ENCODE assay signal across 9 cellular contexts in the genomic region with DNA sequence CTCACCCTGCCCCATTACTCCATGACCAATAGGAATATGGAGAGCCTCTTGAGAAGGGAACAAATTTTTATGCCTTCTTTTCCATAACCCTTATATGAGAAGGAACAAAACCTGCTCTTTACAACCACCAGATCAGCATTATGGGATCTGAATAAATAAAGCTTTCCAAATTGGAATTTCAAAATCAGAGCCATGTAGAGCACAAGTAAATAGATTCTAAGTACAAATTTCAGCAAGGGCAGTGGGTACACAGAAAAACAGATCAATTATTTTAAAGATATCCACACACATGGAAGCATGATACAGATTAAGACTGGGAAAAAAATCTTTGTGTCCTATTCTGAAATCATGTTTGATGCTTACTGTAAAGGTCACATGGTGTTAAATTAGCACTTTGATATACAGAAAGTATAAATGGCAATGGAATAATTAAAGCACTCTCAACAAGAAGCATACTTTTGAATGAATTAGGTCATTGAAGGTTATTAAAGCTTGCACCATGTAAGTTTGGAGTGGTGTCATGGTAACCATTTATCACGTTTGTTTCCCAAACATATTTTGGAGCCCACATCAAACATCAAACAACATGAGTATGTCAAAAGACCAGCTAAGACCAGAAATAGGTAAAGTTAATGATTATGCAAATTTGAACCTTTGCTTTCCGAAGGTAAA.
"Had no signal": no experiment of that assay in that cellular context is flagged by ENCODE, and none has a peak within 500 bp of the region (broad histone marks: within the 10 kb centered on the region; RNA-seq: fewer than 3 reads in every experiment).

No MANE protein-coding gene starts in this region.

- H3K9me3 Mint-ChIP-seq: GM23338, H9 had no signal

- H2AFZ ChIP-seq: GM23338 had no signal

- H3K4me1 Mint-ChIP-seq: IgD-negative memory B cell had no signal

- H3K27ac Mint-ChIP-seq: GM23338, H9, IgD-negative memory B cell had no signal

- H3K4me2 ChIP-seq: GM23338, KMS-11 had no signal

- DNase-seq: H9, HCEC 1CT, KBM-7 had no signal

- H3K4me3 Mint-ChIP-seq: GM23338, H9, IgD-negative memory B cell had no signal

- H3K27me3 Mint-ChIP-seq: IgD-negative memory B cell had no signal

- FAIRE-seq: H1, H54, HTR-8/SVneo had no signal

- H3K4me3 ChIP-seq: GM23338 had no signal

- H3K9ac ChIP-seq: KMS-11 had no signal

- ATAC-seq: GM23338 had no signal

- H3K27ac ChIP-seq: KMS-11 had no signal
